ENCODE assay signal across 16 cellular contexts in genomic region chr6:137652961-137653697, GRCh38.
"Had no signal": no experiment of that assay in that cellular context is flagged by ENCODE, and none has a peak within 500 bp of the region (broad histone marks: within the 10 kb centered on the region; RNA-seq: fewer than 3 reads in every experiment).

No MANE protein-coding gene starts in this region.

- FAIRE-seq: endothelial cell of umbilical vein had no signal

- H3K27me3 ChIP-seq: breast epithelium, foreskin keratinocyte, ovary, sigmoid colon, upper lobe of right lung had no signal

- ATAC-seq: activated CD4-positive, alpha-beta T cell treated with anti-CD3 and anti-CD28 coated beads for 36 hours; foreskin keratinocyte; left lobe of liver; stimulated activated naive B cell treated with anti-CD40 and anti-IgM and Interleukin-4, amounts not matched to agents 10 μg/mL and 1 μg/mL and 100 μg/mL, for 72 hours; upper lobe of right lung had no signal

- H3K27ac ChIP-seq: breast epithelium, foreskin keratinocyte, ovary, sigmoid colon, upper lobe of right lung, WERI-Rb-1 had no signal

- DNase-seq: activated CD4-positive, alpha-beta memory T cell treated with anti-CD3 and anti-CD28 coated beads, Interleukin-2, amount 10 ng/mL, durations not matched to agents 7 days and 5 days; activated CD4-positive, alpha-beta T cell treated with anti-CD3 and anti-CD28 coated beads for 36 hours; activated CD8-positive, alpha-beta memory T cell treated with anti-CD3 and anti-CD28 coated beads, Interleukin-2, amount 50 U/mL, for 4 hours; activated naive CD8-positive, alpha-beta T cell treated with anti-CD3 and anti-CD28 coated beads, Interleukin-2, amount 10 ng/mL, durations not matched to agents 7 days and 5 days; anterior cingulate cortex; effector CD4-positive, alpha-beta T cell; foreskin keratinocyte; ovary; sigmoid colon; stimulated activated CD4-positive, alpha-beta T cell treated with anti-CD3 and anti-CD28 coated beads, Interleukin-2, amount 100 ng/mL, for 24 hours; stimulated activated naive B cell treated with anti-CD40 and anti-IgM and Interleukin-4, amounts not matched to agents 10 μg/mL and 1 μg/mL and 100 μg/mL, for 72 hours; upper lobe of right lung; WERI-Rb-1 had no signal

- H3K4me1 ChIP-seq: breast epithelium, foreskin keratinocyte, sigmoid colon, upper lobe of right lung had no signal

- H3K36me3 ChIP-seq: breast epithelium, ovary, sigmoid colon, upper lobe of right lung, WERI-Rb-1 had no signal

- H3K4me3 ChIP-seq: breast epithelium, ovary, sigmoid colon, upper lobe of right lung had no signal
